In the genomic region with DNA sequence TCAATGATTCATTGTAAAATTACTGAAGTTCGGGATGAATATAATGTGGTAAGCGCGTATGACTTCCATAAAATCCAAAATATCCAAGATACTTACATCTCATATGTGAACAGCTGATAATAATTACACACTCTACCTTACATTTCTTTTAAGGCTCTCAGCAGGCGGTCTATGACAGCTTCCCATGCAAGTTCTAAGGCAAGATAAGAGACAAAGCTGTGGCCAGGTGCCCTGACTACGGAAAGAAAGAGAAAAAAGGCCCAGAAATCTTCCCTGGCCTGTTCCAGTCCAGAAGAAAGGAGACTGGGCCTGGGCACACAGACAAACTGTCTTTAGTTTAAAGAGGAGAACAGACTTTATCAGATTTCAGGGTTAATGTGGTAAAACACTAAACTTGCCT, we compare ENCODE assay signal across 24 cellular contexts.
"Had no signal": no experiment of that assay in that cellular context is flagged by ENCODE, and none has a peak within 500 bp of the region (broad histone marks: within the 10 kb centered on the region; RNA-seq: fewer than 3 reads in every experiment).

No MANE protein-coding gene starts in this region.

- H3K4me3 ChIP-seq: SK-N-MC had no signal

- DNase-seq: activated CD4-positive, alpha-beta T cell treated with anti-CD3 and anti-CD28 coated beads for 36 hours; activated CD4-positive, alpha-beta T cell treated with anti-CD3 and anti-CD28 coated beads, Interleukin-2, amount 50 U/mL, for 1 hour; activated CD8-positive, alpha-beta memory T cell treated with anti-CD3 and anti-CD28 coated beads, Interleukin-2, amount 50 U/mL, for 4 hours; activated CD8-positive, alpha-beta T cell treated with anti-CD3 and anti-CD28 coated beads for 36 hours; activated T-cell treated with anti-CD3 and anti-CD28 coated beads, Interleukin-2, amount 50 U/mL, for 72 hours; aorta; MM.1S; NCI-H1105; NCI-H1436; NCI-H187 treated with DMSO at 0.1 percent for 48 hours; NCI-H2081 treated with DMSO at 0.1 percent for 48 hours; NCI-H2171 treated with DMSO at 0.1 percent for 48 hours; NCI-H226; NCI-H526; NCI-H774; RPMI8226; T-cell; T-helper 2 cell; T1000 had no signal

- H3K27ac ChIP-seq: SK-N-MC, VCaP had no signal

- H3K4me1 Mint-ChIP-seq: activated CD4-positive, alpha-beta T cell treated with anti-CD3 and anti-CD28 coated beads for 36 hours; activated naive CD4-positive, alpha-beta T cell treated with anti-CD3 and anti-CD28 coated beads, Interleukin-2, amount 50 U/mL, for 24 hours; T-cell had no signal

- H3K9me3 Mint-ChIP-seq: activated CD8-positive, alpha-beta T cell treated with anti-CD3 and anti-CD28 coated beads for 36 hours; activated naive CD4-positive, alpha-beta T cell treated with anti-CD3 and anti-CD28 coated beads, Interleukin-2, amount 50 U/mL, for 24 hours; activated T-cell treated with anti-CD3 and anti-CD28 coated beads, Interleukin-2, amount 50 U/mL, for 72 hours; T-cell had no signal

- H3K27ac Mint-ChIP-seq: activated CD4-positive, alpha-beta T cell treated with anti-CD3 and anti-CD28 coated beads for 36 hours; activated CD8-positive, alpha-beta T cell treated with anti-CD3 and anti-CD28 coated beads for 36 hours; activated naive CD4-positive, alpha-beta T cell treated with anti-CD3 and anti-CD28 coated beads, Interleukin-2, amount 50 U/mL, for 24 hours; activated T-cell treated with anti-CD3 and anti-CD28 coated beads, Interleukin-2, amount 50 U/mL, for 72 hours; T-cell had no signal

- ATAC-seq: activated CD4-positive, alpha-beta T cell treated with anti-CD3 and anti-CD28 coated beads for 36 hours; activated CD8-positive, alpha-beta T cell treated with anti-CD3 and anti-CD28 coated beads for 36 hours; activated T-cell treated with anti-CD3 and anti-CD28 coated beads, Interleukin-2, amount 50 U/mL, for 72 hours; Panc1; Right ventricle myocardium inferior; T-cell had no signal

- H3K4me3 Mint-ChIP-seq: activated CD4-positive, alpha-beta T cell treated with anti-CD3 and anti-CD28 coated beads for 36 hours; activated CD8-positive, alpha-beta T cell treated with anti-CD3 and anti-CD28 coated beads for 36 hours; activated naive CD4-positive, alpha-beta T cell treated with anti-CD3 and anti-CD28 coated beads, Interleukin-2, amount 50 U/mL, for 24 hours; activated T-cell treated with anti-CD3 and anti-CD28 coated beads, Interleukin-2, amount 50 U/mL, for 72 hours; T-cell had no signal

- H3K27me3 Mint-ChIP-seq: activated CD4-positive, alpha-beta T cell treated with anti-CD3 and anti-CD28 coated beads for 36 hours; activated CD8-positive, alpha-beta T cell treated with anti-CD3 and anti-CD28 coated beads for 36 hours; activated naive CD4-positive, alpha-beta T cell treated with anti-CD3 and anti-CD28 coated beads, Interleukin-2, amount 50 U/mL, for 24 hours; T-cell had no signal
